ENCODE assay signal across 1 cellular context in genomic region chr11:62652156-62653006, GRCh38.
TF ChIP-seq lines count a peak whose summit lies in the region.

No MANE protein-coding gene starts in this region.

TF ChIP-seq in IMR-90, 13 proteins besides CTCF, POLR2A, EP300 and RAD21 (continued from another document):
- TF ChIP-seq BHLHE40 (IDR thresholded peaks at IDR 0.05; ENCODE audit: low read depth, low read length) (no peak), CHD1 (IDR thresholded peaks at IDR 0.05; ENCODE audit: low read depth, low read length) (no peak), MAZ (IDR thresholded peaks at IDR 0.05; ENCODE audit: borderline replicate concordance, low read depth, low read length) (no peak), RCOR1 (IDR thresholded peaks at IDR 0.05; ENCODE audit: insufficient replicate concordance, low read length) (no peak), USF2 (IDR thresholded peaks at IDR 0.05; ENCODE audit: low read depth, low read length) (no peak), CEBPB (IDR thresholded peaks at IDR 0.05; ENCODE audit: low read depth, low read length) (no peak), FOS (IDR thresholded peaks at IDR 0.05; ENCODE audit: low read depth, low read length) (no peak), MAFK (IDR thresholded peaks at IDR 0.05; ENCODE audit: low read depth, low read length) (no peak), NFE2L2 (IDR thresholded peaks at IDR 0.05; ENCODE audit: low read depth, low read length) (no peak), MXI1 (IDR thresholded peaks at IDR 0.05; ENCODE audit: borderline replicate concordance, low read depth, low read length) (no peak), SMC3 (IDR thresholded peaks at IDR 0.05; ENCODE audit: low read depth, low read length) (no peak), RFX5 (IDR thresholded peaks at IDR 0.05; ENCODE audit: low read depth, low read length) (no peak)
